Comparison of ENCODE assay signal across 16 cellular contexts in the genomic region with DNA sequence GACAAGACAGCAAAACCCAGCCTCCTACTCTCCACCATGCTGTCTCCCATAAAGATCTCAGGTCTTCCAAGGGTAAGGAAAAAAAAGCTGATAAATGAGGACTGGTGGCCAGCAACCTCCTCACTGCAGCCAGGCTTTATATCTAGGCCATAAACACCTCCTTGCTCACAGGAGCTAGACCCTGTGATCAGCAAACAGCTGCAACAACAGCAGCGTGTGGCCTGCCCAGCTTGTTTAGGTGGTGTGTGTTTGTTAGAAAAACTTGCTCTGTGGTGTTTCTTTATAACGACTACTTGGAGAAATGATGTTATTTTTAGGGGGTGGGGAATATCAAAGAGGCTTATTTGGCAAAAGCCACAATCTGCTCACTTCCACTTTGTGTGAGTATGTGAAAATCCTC.
DNase-seq lines count a peak whose midpoint lies in the region; ATAC-seq and TF ChIP-seq lines count a peak whose summit lies in the region.
"Had no signal": no experiment of that assay in that cellular context is flagged by ENCODE, and none has a peak within 500 bp of the region (broad histone marks: within the 10 kb centered on the region; RNA-seq: fewer than 3 reads in every experiment).

No MANE protein-coding gene starts in this region.

- H3K4me3 ChIP-seq in OCI-LY1 (ENCODE audit: low read depth, low read length, poor library complexity, severe bottlenecking), result no peak overlapping the region
- H3K4me3 ChIP-seq in SJCRH30, result no peak overlapping the region
- H3K4me3 ChIP-seq: GM12878, GM23338 had no signal

- no peak for ATAC-seq in HG03439 (IDR thresholded peaks at IDR 0.05; ENCODE audit: unreplicated experiment)
- ATAC-seq: GM12878, GM23338, HCT116 had no signal

- DNase-seq in SJCRH30 (peak; percentile 1 to 27), myocyte (ENCODE audit: low read depth) (peak; percentile 28), germinal center (ENCODE audit: low spot score) (no peak), NCI-H1417 (lab: John Stamatoyannopoulos, UW) (no peak)
- DNase-seq: C1 segment of cervical spinal cord; Calu3; CD4-positive, alpha-beta memory T cell; COR-L47; DMS53; DMS79 treated with DMSO at 0.1 percent for 48 hours; H9 had no signal

- H4K20me1 ChIP-seq in OCI-LY1 (ENCODE audit: insufficient read depth, low read length), result no peaks in the 10 kb centered on the region

- H3K79me2 ChIP-seq in OCI-LY1 (ENCODE audit: insufficient read depth, low read length), result no peaks in the 10 kb centered on the region

- H3K27ac ChIP-seq in OCI-LY1 (ENCODE audit: low read depth, low read length, poor library complexity, severe bottlenecking) (peak overlapping the region; percentile 46), SJCRH30 (no peak overlapping the region)

- H2AFZ ChIP-seq in OCI-LY1 (ENCODE audit: low read length), result no peak overlapping the region
- H2AFZ ChIP-seq: GM23338 had no signal

- peaks cover 14% of the 10 kb centered on the region for H3K4me1 ChIP-seq in OCI-LY1 (ENCODE audit: insufficient read depth, low read length, severe bottlenecking)
- no peaks in the 10 kb centered on the region for H3K4me1 ChIP-seq in SJCRH30

- no peak overlapping the region for H3K4me2 ChIP-seq in OCI-LY1 (ENCODE audit: low read length)

- H3K36me3 ChIP-seq in OCI-LY1 (ENCODE audit: insufficient read depth, low read length), result no peaks in the 10 kb centered on the region
- no peaks in the 10 kb centered on the region for H3K36me3 ChIP-seq in SJCRH30

- TF ChIP-seq CTCF in OCI-LY1 (IDR thresholded peaks at IDR 0.05; ENCODE audit: low read length), result no peak

- H3K9me3 ChIP-seq in OCI-LY1 (ENCODE audit: low read length) (no peaks in the 10 kb centered on the region), SJCRH30 (replicated peaks) (no peaks in the 10 kb centered on the region)

- H3K9me2 ChIP-seq in OCI-LY1 (ENCODE audit: low read depth, low read length), result no peaks in the 10 kb centered on the region

- H3F3A ChIP-seq in OCI-LY1 (ENCODE audit: insufficient read depth, low read length), result no peaks in the 10 kb centered on the region

- H3K27me3 ChIP-seq in OCI-LY1 (ENCODE audit: insufficient read depth, low read length) (no peaks in the 10 kb centered on the region), SJCRH30 (no peaks in the 10 kb centered on the region)

- no peak overlapping the region for H3K9ac ChIP-seq in OCI-LY1 (ENCODE audit: low read length)

Comparison
In these comparisons a context has a peak if more than half of its experiments do, and no peak if none do; other contexts are left out.
1. DNase-seq: peak in SJCRH30 (2 of 2) and myocyte (single experiment); none in germinal center (single experiment) and NCI-H1417 (0 of 3).